In the genomic region with DNA sequence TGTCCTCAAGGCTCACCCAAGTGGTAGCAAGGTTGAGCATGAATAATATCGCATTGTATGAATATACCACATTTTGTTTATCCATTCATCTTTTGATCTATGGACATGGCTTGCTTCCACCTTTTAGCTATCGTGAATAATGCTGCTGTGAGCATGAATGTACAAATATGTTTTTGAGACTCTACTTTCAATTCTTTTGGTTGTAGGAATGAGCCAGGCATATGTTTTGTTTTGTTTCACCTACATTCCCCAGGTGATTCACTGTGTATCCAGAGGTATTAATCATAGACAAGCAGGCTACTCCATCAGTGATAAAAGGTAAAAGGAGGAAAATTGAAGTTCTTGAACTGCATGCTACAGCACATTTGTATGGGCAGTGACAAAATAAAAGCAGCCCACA, we compare ENCODE assay signal across 27 cellular contexts.
"Had no signal": no experiment of that assay in that cellular context is flagged by ENCODE, and none has a peak within 500 bp of the region (broad histone marks: within the 10 kb centered on the region; RNA-seq: fewer than 3 reads in every experiment).

No MANE protein-coding gene starts in this region.

- H3K4me1 ChIP-seq: ascending aorta, colonic mucosa had no signal

- H3K27me3 Mint-ChIP-seq: activated naive CD8-positive, alpha-beta T cell; naive B cell; T-cell had no signal

- DNase-seq: activated CD4-positive, alpha-beta T cell treated with anti-CD3 and anti-CD28 coated beads for 1 hour; activated CD4-positive, alpha-beta T cell treated with anti-CD3 and anti-CD28 coated beads, Interleukin-2, amount 50 U/mL, for 1 hour; activated CD8-positive, alpha-beta T cell treated with anti-CD3 and anti-CD28 coated beads, Interleukin-2, amount 10 ng/mL, durations not matched to agents 7 days and 5 days; activated gamma-delta T cell treated with Interleukin-2 at 50 U/mL for 16 hours; adrenal gland; brain microvascular endothelial cell; colonic mucosa; head of caudate nucleus; islet precursor cell; lower lobe of right lung; naive B cell; occipital lobe; posterior cingulate gyrus; retina; spleen; stimulated activated CD4-positive, alpha-beta T cell treated with anti-CD3 and anti-CD28 coated beads, Interleukin-4, amount 100 ng/mL, for 24 hours; stimulated activated naive CD8-positive, alpha-beta T cell treated with anti-CD3 and anti-CD28 coated beads, Interleukin-15, Interleukin-2, amounts not matched to agents 100 U/mL and 50 U/mL, for 24 hours; T-cell; WERI-Rb-1 had no signal

- H3K4me3 Mint-ChIP-seq: activated CD8-positive, alpha-beta T cell treated with anti-CD3 and anti-CD28 coated beads, Interleukin-2, amount 10 ng/mL, durations not matched to agents 7 days and 5 days; activated naive CD8-positive, alpha-beta T cell; activated T-helper 1 cell treated with anti-CD3 and anti-CD28 coated beads, Interleukin-12 subunit alpha, Interleukin-12 subunit beta, Interleukin-2, Interleukin-4 antibody, amounts not matched to agents 30 ng/mL and 10 ng/mL and 1 ng/mL, durations not matched to agents 14 hours and 24 hours and 36 hours; T-helper 2 cell treated with Interferon-gamma antibody and Interleukin-4, amounts not matched to agents 5 μg/mL and 100 μg/mL, for 36 hours had no signal

- H3K27ac ChIP-seq: adrenal gland, ascending aorta, brain microvascular endothelial cell, colonic mucosa, esophagus muscularis mucosa, gastroesophageal sphincter, lower lobe of right lung, spleen, WERI-Rb-1 had no signal

- H3K27ac Mint-ChIP-seq: activated CD8-positive, alpha-beta T cell treated with anti-CD3 and anti-CD28 coated beads, Interleukin-2, amount 10 ng/mL, durations not matched to agents 7 days and 5 days; activated naive CD8-positive, alpha-beta T cell; activated T-helper 1 cell treated with anti-CD3 and anti-CD28 coated beads, Interleukin-12 subunit alpha, Interleukin-12 subunit beta, Interleukin-2, Interleukin-4 antibody, amounts not matched to agents 30 ng/mL and 10 ng/mL and 1 ng/mL, durations not matched to agents 14 hours and 24 hours and 36 hours; T-helper 2 cell treated with Interferon-gamma antibody and Interleukin-4, amounts not matched to agents 5 μg/mL and 100 μg/mL, for 36 hours had no signal

- ATAC-seq: activated CD8-positive, alpha-beta T cell treated with anti-CD3 and anti-CD28 coated beads, Interleukin-2, amount 10 ng/mL, durations not matched to agents 7 days and 5 days; gastroesophageal sphincter; left lobe of liver; lower lobe of right lung; SK-N-SH treated with all-trans-retinoic acid at 6 μM for 48 hours; stimulated activated naive CD8-positive, alpha-beta T cell treated with anti-CD3 and anti-CD28 coated beads, Interleukin-15, Interleukin-2, amounts not matched to agents 100 U/mL and 50 U/mL, for 24 hours; T-cell had no signal

- H3K4me3 ChIP-seq: adrenal gland, ascending aorta, colonic mucosa, esophagus muscularis mucosa, gastroesophageal sphincter, lower lobe of right lung, spleen had no signal

- H3K9me3 ChIP-seq: adrenal gland, ascending aorta, colonic mucosa, esophagus muscularis mucosa, gastroesophageal sphincter, lower lobe of right lung, spleen had no signal

- H3K36me3 ChIP-seq: adrenal gland, ascending aorta, brain microvascular endothelial cell, colonic mucosa, WERI-Rb-1 had no signal

- H3K27me3 ChIP-seq: adrenal gland, ascending aorta, brain microvascular endothelial cell, colonic mucosa, esophagus muscularis mucosa, gastroesophageal sphincter, spleen had no signal

- H3K9me3 Mint-ChIP-seq: activated T-helper 1 cell treated with anti-CD3 and anti-CD28 coated beads, Interleukin-12 subunit alpha, Interleukin-12 subunit beta, Interleukin-2, Interleukin-4 antibody, amounts not matched to agents 30 ng/mL and 10 ng/mL and 1 ng/mL, durations not matched to agents 14 hours and 24 hours and 36 hours; T-cell had no signal
